In the genomic region with DNA sequence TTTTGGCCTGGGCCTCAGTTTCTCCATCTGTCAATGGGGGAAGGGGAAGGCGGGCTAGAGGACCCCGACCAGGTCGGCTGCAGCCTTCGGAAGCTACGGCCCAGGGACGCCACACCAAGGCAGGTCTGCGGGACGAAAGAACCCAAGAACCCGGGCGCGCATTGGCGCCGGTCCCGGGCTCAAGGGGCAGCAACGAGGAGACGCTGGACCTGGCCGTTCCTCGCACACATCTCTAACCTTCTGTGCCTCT, we compare ENCODE assay signal across 8 cellular contexts. TPM values are rescaled to one million over a fixed set of nuclear protein-coding genes. Genes with fewer than 3 reads are reported as not detected.
DNase-seq lines count a peak whose midpoint lies in the region; ATAC-seq and TF ChIP-seq lines count a peak whose summit lies in the region.

No MANE protein-coding gene starts in this region.

- H3K9me3 Mint-ChIP-seq in activated naive CD4-positive, alpha-beta T cell treated with anti-CD3 and anti-CD28 coated beads, Interleukin-2, amount 50 U/mL, for 72 hours = no peaks in the 10 kb centered on the region

- peak overlapping the region; percentile 98 to 100 for H3K27ac Mint-ChIP-seq in activated naive CD4-positive, alpha-beta T cell treated with anti-CD3 and anti-CD28 coated beads, Interleukin-2, amount 50 U/mL, for 72 hours

- 0 to 2% (median 0%) methylated on average over 18 of the region's 18 CpGs for WGBS in stomach, 5 donors

- H3K27ac ChIP-seq in stomach = peak overlapping the region; percentile 89 to 100 (median 96)

- H3K4me3 ChIP-seq in iPS-18c (ENCODE audit: insufficient read depth, low read depth, low read length) = peak overlapping the region; percentile 93
- peak overlapping the region; percentile 98 to 99 (median 98) for H3K4me3 ChIP-seq in stomach

- TF ChIP-seq CTCF in stomach (IDR thresholded peaks at IDR 0.05) = no peak

- peaks cover 0 to 12% (median 2%) of the 10 kb centered on the region in 4 donors for H3K36me3 ChIP-seq in stomach

- ATAC-seq in HG02970 (IDR thresholded peaks at IDR 0.05; ENCODE audit: low FRiP score, unreplicated experiment) (peak; percentile 16), HG03354 (IDR thresholded peaks at IDR 0.05; ENCODE audit: poor library complexity, severe bottlenecking, unreplicated experiment) (no peak)
- ATAC-seq in activated naive CD4-positive, alpha-beta T cell treated with anti-CD3 and anti-CD28 coated beads, Interleukin-2, amount 50 U/mL, for 72 hours = no peak

- H3K9me3 ChIP-seq in iPS-18c (ENCODE audit: control insufficient read depth, insufficient read depth, low read length) (no peaks in the 10 kb centered on the region), stomach (no peaks in the 10 kb centered on the region)

- TF ChIP-seq EP300 in stomach (IDR thresholded peaks at IDR 0.05) = no peak

- peaks cover 25 to 35% of the 10 kb centered on the region in 2 donors for H3K36me3 Mint-ChIP-seq in activated naive CD4-positive, alpha-beta T cell treated with anti-CD3 and anti-CD28 coated beads, Interleukin-2, amount 50 U/mL, for 72 hours

- TF ChIP-seq POLR2A in stomach (IDR thresholded peaks at IDR 0.05) = no peak

- H3K4me1 ChIP-seq in stomach = peaks cover 36 to 51% (median 48%) of the 10 kb centered on the region in 4 donors

- no peak for DNase-seq in activated naive CD4-positive, alpha-beta T cell treated with anti-CD3 and anti-CD28 coated beads, Interleukin-2, amount 50 U/mL, for 72 hours (ENCODE audit: low spot score in 2 of 2)
- DNase-seq in stomach = no peak
- DNase-seq in activated CD4-positive, CD25-positive, alpha-beta regulatory T cell (lab: John Stamatoyannopoulos, UW) = no peak
- no peak for DNase-seq in dermis blood vessel endothelial cell
- no peak for DNase-seq in HT-29 (ENCODE audit: low spot score)

- intact Hi-C loops in stomach (cut with DNase I; ENCODE audit: low total_unique reads) = no loop called here

- H3K27me3 ChIP-seq in stomach = no peaks in the 10 kb centered on the region

RNA-seq across cellular contexts. Expression of gene ILF3, which starts 0.7 kb away (rescaled TPM):
- 100 to 1,000 TPM; 372 to 377 TPM for total RNA-seq in activated naive CD4-positive, alpha-beta T cell treated with anti-CD3 and anti-CD28 coated beads, Interleukin-2, amount 50 U/mL, for 72 hours
- 100 to 1,000 TPM in 3 of 5 donors, 10 to 100 TPM in 2; 65.3 to 381 (median 142) TPM for total RNA-seq in stomach
- 10 to 100 TPM; 33.5 to 84.2 (median 49.8) TPM for polyA plus RNA-seq in stomach
- 85.8 and 190 TPM in 2 replicates for total RNA-seq in dermis blood vessel endothelial cell
- 170 and 198 TPM in 2 replicates for total RNA-seq in HT-29 (2014; rRNA removed; shearing (Covaris generic))

RNA-seq across cellular contexts. Expression of gene SLC44A2, which starts 28.1 kb away (rescaled TPM):
- total RNA-seq in activated naive CD4-positive, alpha-beta T cell treated with anti-CD3 and anti-CD28 coated beads, Interleukin-2, amount 50 U/mL, for 72 hours = 10 to 100 TPM; 81.3 to 92.0 TPM
- total RNA-seq in stomach = 100 to 1,000 TPM in 3 of 5 donors, 10 to 100 TPM in 2; 58.0 to 161 (median 101) TPM
- polyA plus RNA-seq in stomach = 10 to 100 TPM; 26.1 to 66.9 (median 64.4) TPM
- total RNA-seq in dermis blood vessel endothelial cell = 67.7 and 132 TPM in 2 replicates
- 48.5 and 80.6 TPM in 2 replicates for total RNA-seq in HT-29 (2014; rRNA removed; shearing (Covaris generic))

RNA-seq across cellular contexts. Expression of gene QTRT1, which starts 47.8 kb away (rescaled TPM):
- total RNA-seq in activated naive CD4-positive, alpha-beta T cell treated with anti-CD3 and anti-CD28 coated beads, Interleukin-2, amount 50 U/mL, for 72 hours = 10 to 100 TPM; 47.4 to 48.4 TPM
- 100 to 1,000 TPM in 2 of 5 donors, 10 to 100 TPM in 3; 21.7 to 104 (median 66.5) TPM for total RNA-seq in stomach
- 100 to 1,000 TPM; 113 to 153 (median 115) TPM for polyA plus RNA-seq in stomach
- 23.1 and 26.4 TPM in 2 replicates for total RNA-seq in dermis blood vessel endothelial cell
- total RNA-seq in HT-29 (2014; rRNA removed; shearing (Covaris generic)) = 32.7 and 36.0 TPM in 2 replicates
